In genomic region chr20:19027971-19028370, GRCh38 we compare ENCODE assay signal across 14 cellular contexts.
DNase-seq lines count a peak whose midpoint lies in the region; ATAC-seq and TF ChIP-seq lines count a peak whose summit lies in the region.
"Had no signal": no experiment of that assay in that cellular context is flagged by ENCODE, and none has a peak within 500 bp of the region (broad histone marks: within the 10 kb centered on the region; RNA-seq: fewer than 3 reads in every experiment).

No MANE protein-coding gene starts in this region.

- H3K4me3 ChIP-seq in endodermal cell (ENCODE audit: low read length) (no peak overlapping the region), lung (no peak overlapping the region), parathyroid adenoma (ENCODE audit: low read depth, low read length) (no peak overlapping the region)
- H3K4me3 ChIP-seq in CD8-positive, alpha-beta T cell (ENCODE audit: low read depth, low read length), result no peak overlapping the region
- H3K4me3 ChIP-seq: GM23248 had no signal

- no peaks in the 10 kb centered on the region for H3K4me1 ChIP-seq in endodermal cell (ENCODE audit: control insufficient read depth, insufficient read depth, low read length)
- peaks cover 0 to 3% of the 10 kb centered on the region in 2 donors for H3K4me1 ChIP-seq in lung (ENCODE audit: control insufficient read depth in 2 of 2, insufficient read depth in 2 of 2, low read length in 2 of 2)
- H3K4me1 ChIP-seq in parathyroid adenoma, result peaks cover 30% of the 10 kb centered on the region
- no peaks in the 10 kb centered on the region for H3K4me1 ChIP-seq in CD8-positive, alpha-beta T cell (ENCODE audit: insufficient read depth, low read length)
- H3K4me1 ChIP-seq: Caco-2 had no signal

- H3K36me3 Mint-ChIP-seq in endodermal cell (ENCODE audit: low read depth), result no peaks in the 10 kb centered on the region
- H3K36me3 Mint-ChIP-seq in activated naive CD4-positive, alpha-beta T cell treated with anti-CD3 and anti-CD28 coated beads, Interleukin-2, amount 10 ng/mL, durations not matched to agents 7 days and 5 days, result no peaks in the 10 kb centered on the region
- no peaks in the 10 kb centered on the region for H3K36me3 Mint-ChIP-seq in CD8-positive, alpha-beta T cell
- H3K36me3 Mint-ChIP-seq: CD4-positive, alpha-beta memory T cell had no signal

- no peak overlapping the region for H3K4me3 Mint-ChIP-seq in endodermal cell
- H3K4me3 Mint-ChIP-seq in activated naive CD4-positive, alpha-beta T cell treated with anti-CD3 and anti-CD28 coated beads, Interleukin-2, amount 10 ng/mL, durations not matched to agents 7 days and 5 days, result no peak overlapping the region
- H3K4me3 Mint-ChIP-seq in CD8-positive, alpha-beta T cell, result no peak overlapping the region
- H3K4me3 Mint-ChIP-seq: CD4-positive, alpha-beta memory T cell had no signal

- TF ChIP-seq CTCF in endodermal cell (conservative IDR thresholded peaks at IDR 0.05) (no peak), lung (IDR thresholded peaks at IDR 0.05; ENCODE audit: control extremely low read depth, extremely low read depth) (no peak), parathyroid adenoma (IDR thresholded peaks at IDR 0.05) (no peak)
- no peak for TF ChIP-seq CTCF in CD8-positive, alpha-beta T cell (IDR thresholded peaks at IDR 0.05)

- H2AFZ ChIP-seq in parathyroid adenoma, result peak overlapping the region; percentile 78
- H2AFZ ChIP-seq: GM23248 had no signal

- H3K27ac ChIP-seq in endodermal cell (ENCODE audit: low read depth, low read length) (no peak overlapping the region), lung (ENCODE audit: low read depth in 1 of 2, low read length in 1 of 2) (no peak overlapping the region), parathyroid adenoma (peak overlapping the region; percentile 86)
- H3K27ac ChIP-seq in CD8-positive, alpha-beta T cell (ENCODE audit: low read depth, low read length), result no peak overlapping the region
- H3K27ac ChIP-seq: GM23248 had no signal

- H3K36me3 ChIP-seq in endodermal cell (ENCODE audit: control insufficient read depth, insufficient read depth, low read length) (no peaks in the 10 kb centered on the region), lung (ENCODE audit: control insufficient read depth in 2 of 2, insufficient read depth in 2 of 2, low read length in 2 of 2) (no peaks in the 10 kb centered on the region), parathyroid adenoma (ENCODE audit: control insufficient read depth, insufficient read depth, low read length) (no peaks in the 10 kb centered on the region)
- H3K36me3 ChIP-seq in CD8-positive, alpha-beta T cell (ENCODE audit: insufficient read depth, low read length), result no peaks in the 10 kb centered on the region

- no peaks in the 10 kb centered on the region for H3K79me2 ChIP-seq in parathyroid adenoma

- POLR2A ChIA-PET in CD8-positive, alpha-beta T cell (lab: Charles Lee), result interaction anchor here (0.6 kb wide), 1 partner anchor 126 kb away, joined by 3 read pairs; no protein-coding TSS in a partner anchor

- H3K27me3 ChIP-seq in endodermal cell (ENCODE audit: control insufficient read depth, insufficient read depth, low read length, poor library complexity, severe bottlenecking) (no peaks in the 10 kb centered on the region), lung (ENCODE audit: control insufficient read depth, insufficient read depth) (no peaks in the 10 kb centered on the region), parathyroid adenoma (ENCODE audit: control insufficient read depth, insufficient read depth, low read length) (no peaks in the 10 kb centered on the region)
- no peaks in the 10 kb centered on the region for H3K27me3 ChIP-seq in CD8-positive, alpha-beta T cell (ENCODE audit: insufficient read depth, low read length)

- H3K9ac ChIP-seq in endodermal cell (ENCODE audit: extremely low read depth, low read length, poor library complexity, severe bottlenecking), result no peak overlapping the region
- H3K9ac ChIP-seq in parathyroid adenoma, result no peak overlapping the region
- H3K9ac ChIP-seq: GM23248 had no signal

- H3K9me3 Mint-ChIP-seq in endodermal cell, result no peaks in the 10 kb centered on the region
- H3K9me3 Mint-ChIP-seq in activated naive CD4-positive, alpha-beta T cell treated with anti-CD3 and anti-CD28 coated beads, Interleukin-2, amount 10 ng/mL, durations not matched to agents 7 days and 5 days, result no peaks in the 10 kb centered on the region
- H3K9me3 Mint-ChIP-seq in CD8-positive, alpha-beta T cell, result peaks cover 3% of the 10 kb centered on the region

- H3K4me2 ChIP-seq in parathyroid adenoma (ENCODE audit: low read length), result no peak overlapping the region

- H3K9me3 ChIP-seq in endodermal cell (ENCODE audit: control insufficient read depth, low read length) (no peaks in the 10 kb centered on the region), lung (ENCODE audit: control insufficient read depth in 2 of 2, insufficient read depth in 1 of 2, low read length in 1 of 2) (peaks cover 0 to 1% of the 10 kb centered on the region in 2 donors), parathyroid adenoma (ENCODE audit: control insufficient read depth, low read length) (no peaks in the 10 kb centered on the region)
- no peaks in the 10 kb centered on the region for H3K9me3 ChIP-seq in CD8-positive, alpha-beta T cell (ENCODE audit: low read length)
- H3K9me3 ChIP-seq: Caco-2 had no signal

- DNase-seq in endodermal cell (peak; percentile 22), lung (ENCODE audit: low spot score) (peak; percentile 20)
- no peak for DNase-seq in activated naive CD4-positive, alpha-beta T cell treated with anti-CD3 and anti-CD28 coated beads, Interleukin-2, amount 10 ng/mL, durations not matched to agents 7 days and 5 days
- DNase-seq in CD8-positive, alpha-beta T cell, result no peak
- DNase-seq: C1 segment of cervical spinal cord; Caco-2; CD4-positive, alpha-beta memory T cell; DMS153; DND-41; GM23248; H7; HCEC 1CT had no signal

- no peak overlapping the region for H3K27ac Mint-ChIP-seq in endodermal cell
- H3K27ac Mint-ChIP-seq in activated naive CD4-positive, alpha-beta T cell treated with anti-CD3 and anti-CD28 coated beads, Interleukin-2, amount 10 ng/mL, durations not matched to agents 7 days and 5 days, result no peak overlapping the region
- H3K27ac Mint-ChIP-seq in CD8-positive, alpha-beta T cell, result no peak overlapping the region
- H3K27ac Mint-ChIP-seq: CD4-positive, alpha-beta memory T cell had no signal

- H3K4me1 Mint-ChIP-seq in endodermal cell, result no peaks in the 10 kb centered on the region
- H3K4me1 Mint-ChIP-seq in activated naive CD4-positive, alpha-beta T cell treated with anti-CD3 and anti-CD28 coated beads, Interleukin-2, amount 10 ng/mL, durations not matched to agents 7 days and 5 days, result no peaks in the 10 kb centered on the region
- no peaks in the 10 kb centered on the region for H3K4me1 Mint-ChIP-seq in CD8-positive, alpha-beta T cell (ENCODE audit: low read depth)
- H3K4me1 Mint-ChIP-seq: CD4-positive, alpha-beta memory T cell had no signal

- intact Hi-C loops in CD8-positive, alpha-beta T cell (cut with DNase I, micrococcal nuclease), result no loop called here

- H3K27me3 Mint-ChIP-seq in endodermal cell (ENCODE audit: insufficient read depth), result peaks cover 6% of the 10 kb centered on the region
- H3K27me3 Mint-ChIP-seq in activated naive CD4-positive, alpha-beta T cell treated with anti-CD3 and anti-CD28 coated beads, Interleukin-2, amount 10 ng/mL, durations not matched to agents 7 days and 5 days, result no peaks in the 10 kb centered on the region
- H3K27me3 Mint-ChIP-seq in CD8-positive, alpha-beta T cell (ENCODE audit: low read depth), result peaks cover 4% of the 10 kb centered on the region
- H3K27me3 Mint-ChIP-seq: CD4-positive, alpha-beta memory T cell had no signal

- ATAC-seq in lung (ENCODE audit: insufficient read depth, low FRiP score) (no peak), HG03354 (IDR thresholded peaks at IDR 0.05; ENCODE audit: poor library complexity, severe bottlenecking, unreplicated experiment) (no peak)
- ATAC-seq in CD8-positive, alpha-beta T cell, result no peak

- CTCF ChIA-PET in activated naive CD4-positive, alpha-beta T cell treated with anti-CD3 and anti-CD28 coated beads, Interleukin-2, amount 10 ng/mL, durations not matched to agents 7 days and 5 days (lab: Charles Lee), result no interaction called here
- CTCF ChIA-PET in CD8-positive, alpha-beta T cell (lab: Charles Lee), result no interaction called here

- 93 to 97% methylated on average over 4 to 8 of the region's 9 CpGs for WGBS in endodermal cell (ENCODE audit: insufficient coverage in 1 of 2, insufficient read length in 1 of 2), 2 experiments
- 90 to 91% methylated on average over 9 of the region's 9 CpGs for WGBS in lung, 2 donors

Comparison
In these comparisons a context has a peak if more than half of its experiments do, and no peak if none do; other contexts are left out.
1. DNase-seq: peak in endodermal cell (single experiment) and lung (single experiment); none in activated naive CD4-positive, alpha-beta T cell treated with anti-CD3 and anti-CD28 coated beads, Interleukin-2, amount 10 ng/mL, durations not matched to agents 7 days and 5 days (single experiment) and CD8-positive, alpha-beta T cell (0 of 7).